ENCODE assay signal across 9 cellular contexts in genomic region chr16:18803569-18804462, GRCh38. TPM values are rescaled to one million over a fixed set of nuclear protein-coding genes. Genes with fewer than 3 reads are reported as not detected.
DNase-seq lines count a peak whose midpoint lies in the region; ATAC-seq and TF ChIP-seq lines count a peak whose summit lies in the region.
"Had no signal": no experiment of that assay in that cellular context is flagged by ENCODE, and none has a peak within 500 bp of the region (broad histone marks: within the 10 kb centered on the region; RNA-seq: fewer than 3 reads in every experiment).

No MANE protein-coding gene starts in this region.

- peak overlapping the region; percentile 88 for H3K27ac Mint-ChIP-seq in activated CD4-positive, alpha-beta T cell treated with anti-CD3 and anti-CD28 coated beads, Interleukin-2, amount 10 ng/mL, durations not matched to agents 7 days and 5 days

- H3F3A ChIP-seq in smooth muscle cell (ENCODE audit: low read depth), result peaks cover 13% of the 10 kb centered on the region

- no peak for TF ChIP-seq POLR2A in erythroblast (IDR thresholded peaks at IDR 0.05; ENCODE audit: low read length)

- CTCF ChIA-PET in activated CD4-positive, alpha-beta T cell treated with anti-CD3 and anti-CD28 coated beads, Interleukin-2, amount 10 ng/mL, durations not matched to agents 7 days and 5 days (lab: Charles Lee), result interaction anchor here (0.6 to 7.2 kb wide), 7 partner anchors 13 to 154 kb away, joined by 3 to 86 read pairs (median 3); partner anchors contain the start of gene RPS15A

- H3K4me3 Mint-ChIP-seq in activated CD4-positive, alpha-beta T cell treated with anti-CD3 and anti-CD28 coated beads, Interleukin-2, amount 10 ng/mL, durations not matched to agents 7 days and 5 days, result peak overlapping the region; percentile 26

- POLR2A ChIA-PET in activated CD4-positive, alpha-beta T cell treated with anti-CD3 and anti-CD28 coated beads, Interleukin-2, amount 10 ng/mL, durations not matched to agents 7 days and 5 days (lab: Charles Lee), result interaction anchor here (0.6 to 1.7 kb wide), 3 partner anchors 14 to 94 kb away, joined by 4 to 7 read pairs (median 7); partner anchors contain the start of gene RPS15A

- H3K36me3 Mint-ChIP-seq in activated CD4-positive, alpha-beta T cell treated with anti-CD3 and anti-CD28 coated beads, Interleukin-2, amount 10 ng/mL, durations not matched to agents 7 days and 5 days (ENCODE audit: low read depth), result peaks cover 58% of the 10 kb centered on the region

- 86% methylated on average over 5 of the region's 5 CpGs for WGBS in smooth muscle cell (ENCODE audit: low lambda C conversion rate)

- no peak overlapping the region for H3K9ac ChIP-seq in smooth muscle cell (ENCODE audit: low read depth)

- H3K9me3 ChIP-seq in SJSA1 (replicated peaks) (no peaks in the 10 kb centered on the region), smooth muscle cell (replicated peaks; ENCODE audit: low read depth) (no peaks in the 10 kb centered on the region)

- peaks cover 21% of the 10 kb centered on the region for H4K20me1 ChIP-seq in smooth muscle cell (ENCODE audit: low read depth)

- H3K36me3 ChIP-seq in SJSA1, result peaks cover 59% of the 10 kb centered on the region
- H3K36me3 ChIP-seq in smooth muscle cell (ENCODE audit: low read depth), result peaks cover 12% of the 10 kb centered on the region

- H3K27me3 ChIP-seq in SJSA1 (replicated peaks), result no peaks in the 10 kb centered on the region
- no peaks in the 10 kb centered on the region for H3K27me3 ChIP-seq in smooth muscle cell (ENCODE audit: low read depth)

- H3K4me1 ChIP-seq in SJSA1 (replicated peaks), result peaks cover 43% of the 10 kb centered on the region
- peaks cover 24% of the 10 kb centered on the region for H3K4me1 ChIP-seq in smooth muscle cell (ENCODE audit: low read depth)

- no peak for ATAC-seq in GM18498 (IDR thresholded peaks at IDR 0.05; ENCODE audit: unreplicated experiment)

- H3K79me2 ChIP-seq in smooth muscle cell (ENCODE audit: low read depth), result peaks cover 22% of the 10 kb centered on the region

- peaks cover 62% of the 10 kb centered on the region for H3K4me1 Mint-ChIP-seq in activated CD4-positive, alpha-beta T cell treated with anti-CD3 and anti-CD28 coated beads, Interleukin-2, amount 10 ng/mL, durations not matched to agents 7 days and 5 days

- no peak for TF ChIP-seq CTCF in smooth muscle cell (IDR thresholded peaks at IDR 0.05; ENCODE audit: borderline replicate concordance, insufficient read depth, poor library complexity, severe bottlenecking)

- no peak for DNase-seq in activated CD4-positive, alpha-beta T cell treated with anti-CD3 and anti-CD28 coated beads, Interleukin-2, amount 10 ng/mL, durations not matched to agents 7 days and 5 days
- DNase-seq in activated CD4-positive, alpha-beta T cell treated with anti-CD3 and anti-CD28 coated beads, Interleukin-2, amount 50 U/mL, for 1 hour, result no peak
- DNase-seq in SJSA1 (ENCODE audit: low read depth in 1 of 2, low spot score in 2 of 2) (peak in 1 of 2 experiments; percentile 48), erythroblast (lab: John Stamatoyannopoulos, UW) (peak; percentile 24 to 46), smooth muscle cell (lab: John Stamatoyannopoulos, UW; ENCODE audit: unreplicated experiment) (no peak), SHP77 (lab: John Stamatoyannopoulos, UW) (no peak)
- DNase-seq in central memory CD4-positive, alpha-beta T cell, result no peak

- peak overlapping the region; percentile 2 for H3K4me2 ChIP-seq in smooth muscle cell

- H3K27me3 Mint-ChIP-seq in activated CD4-positive, alpha-beta T cell treated with anti-CD3 and anti-CD28 coated beads, Interleukin-2, amount 10 ng/mL, durations not matched to agents 7 days and 5 days, result no peaks in the 10 kb centered on the region

- H3K4me3 ChIP-seq in SJSA1 (no peak overlapping the region), smooth muscle cell (no peak overlapping the region)

- H3K27ac ChIP-seq in SJSA1 (peak overlapping the region; percentile 82), smooth muscle cell (ENCODE audit: low read depth) (peak overlapping the region; percentile 74)
- H3K27ac ChIP-seq: VCaP had no signal

- H2AFZ ChIP-seq in smooth muscle cell (ENCODE audit: low read depth), result no peak overlapping the region

- no peaks in the 10 kb centered on the region for H3K9me3 Mint-ChIP-seq in activated CD4-positive, alpha-beta T cell treated with anti-CD3 and anti-CD28 coated beads, Interleukin-2, amount 10 ng/mL, durations not matched to agents 7 days and 5 days

RNA-seq across cellular contexts. Expression of gene ARL6IP1, which starts 2.5 kb away (rescaled TPM):
- 100 to 1,000 TPM; 276 to 321 TPM for total RNA-seq in activated CD4-positive, alpha-beta T cell treated with anti-CD3 and anti-CD28 coated beads, Interleukin-2, amount 10 ng/mL, durations not matched to agents 7 days and 5 days
- 614 and 942 TPM in 2 replicates for total RNA-seq in SJSA1 (2014; rRNA removed; shearing (Covaris generic))
- 166 and 205 TPM in 2 replicates for total RNA-seq in smooth muscle cell
- 87.3 and 90.6 TPM in 2 replicates for polyA plus RNA-seq in smooth muscle cell

RNA-seq across cellular contexts. Expression of gene RPS15A, which starts 13.7 kb away (rescaled TPM):
- 1,000 to 10,000 TPM; 1,939 to 2,119 TPM for total RNA-seq in activated CD4-positive, alpha-beta T cell treated with anti-CD3 and anti-CD28 coated beads, Interleukin-2, amount 10 ng/mL, durations not matched to agents 7 days and 5 days
- 1,455 and 2,575 TPM in 2 replicates for total RNA-seq in SJSA1 (2014; rRNA removed; shearing (Covaris generic))
- total RNA-seq in smooth muscle cell, result 2,766 and 3,271 TPM in 2 replicates
- 589 and 653 TPM in 2 replicates for polyA plus RNA-seq in smooth muscle cell

Comparison
In these comparisons a context has a peak if more than half of its experiments do, and no peak if none do; other contexts are left out.
1. DNase-seq: peak in erythroblast (2 of 2); none in activated CD4-positive, alpha-beta T cell treated with anti-CD3 and anti-CD28 coated beads, Interleukin-2, amount 10 ng/mL, durations not matched to agents 7 days and 5 days (single experiment), activated CD4-positive, alpha-beta T cell treated with anti-CD3 and anti-CD28 coated beads, Interleukin-2, amount 50 U/mL, for 1 hour (single experiment), smooth muscle cell (single experiment), central memory CD4-positive, alpha-beta T cell (single experiment) and SHP77 (0 of 2).